In genomic region chr2:37875332-37875976, GRCh38 we compare ENCODE assay signal across 19 cellular contexts. TPM values are rescaled to one million over a fixed set of nuclear protein-coding genes. Genes with fewer than 3 reads are reported as not detected.
DNase-seq lines count a peak whose midpoint lies in the region; ATAC-seq and TF ChIP-seq lines count a peak whose summit lies in the region.
"Had no signal": no experiment of that assay in that cellular context is flagged by ENCODE, and none has a peak within 500 bp of the region (broad histone marks: within the 10 kb centered on the region; RNA-seq: fewer than 3 reads in every experiment).

No MANE protein-coding gene starts in this region.

- H3K9me3 ChIP-seq in gastroesophageal sphincter (no peaks in the 10 kb centered on the region), upper lobe of left lung (no peaks in the 10 kb centered on the region), transverse colon (no peaks in the 10 kb centered on the region)
- H3K9me3 ChIP-seq: SJSA1 had no signal

- in situ Hi-C loops in transverse colon (cut with MboI; ENCODE audit: low pct_ligation_motif_present in 1 of 4, low pct_unique_long_range_greater_than_20kb in 1 of 4, low sequenced_read_pairs in 3 of 4) = loop anchor here in 2 of 4 donors (25.0 kb wide), 1 partner anchor 713 kb away; the partner anchor contains the start of gene EIF2AK2 (in 2 of the 2)

- intact Hi-C loops in transverse colon (cut with DNase I; ENCODE audit: low total_unique reads) = loop anchor here (5.0 kb wide), 2 partner anchors 463 to 483 kb away; no protein-coding TSS in a partner anchor

- TF ChIP-seq EP300 in gastroesophageal sphincter (IDR thresholded peaks at IDR 0.05) (no peak), upper lobe of left lung (IDR thresholded peaks at IDR 0.05) (no peak), transverse colon (IDR thresholded peaks at IDR 0.05; ENCODE audit: low read depth) (no peak)

- no peaks in the 10 kb centered on the region for H3K36me3 Mint-ChIP-seq in neural crest cell (ENCODE audit: low read depth)
- H3K36me3 Mint-ChIP-seq: IgD-negative memory B cell; naive thymus-derived CD8-positive, alpha-beta T cell had no signal

- whole genome bisulfite sequencing in gastroesophageal sphincter (ENCODE audit: low coverage in 1 of 2), 2 donors = 52 to 53% methylated on average over 9 to 12 of the region's 18 CpGs
- 44 to 56% methylated on average over 18 of the region's 18 CpGs for WGBS in upper lobe of left lung, 2 donors
- WGBS in transverse colon (ENCODE audit: low coverage in 1 of 2), 2 donors = 47% methylated on average over 18 of the region's 18 CpGs; no CpG with 5 or more reads in 1 of the 2 donors

- peaks cover 6 to 56% (median 22%) of the 10 kb centered on the region in 3 donors for H3K4me1 ChIP-seq in gastroesophageal sphincter
- peaks cover 0 to 6% (median 1%) of the 10 kb centered on the region in 4 donors for H3K4me1 ChIP-seq in upper lobe of left lung
- peaks cover 5 to 18% (median 11%) of the 10 kb centered on the region in 4 donors for H3K4me1 ChIP-seq in transverse colon

- peaks cover 36% of the 10 kb centered on the region for H3K4me1 Mint-ChIP-seq in neural crest cell

- no peak for TF ChIP-seq POLR2A in gastroesophageal sphincter (IDR thresholded peaks at IDR 0.05)
- TF ChIP-seq POLR2A in upper lobe of left lung (IDR thresholded peaks at IDR 0.05) = no peak
- no peak for TF ChIP-seq POLR2A in transverse colon (IDR thresholded peaks at IDR 0.05)

- no peaks in the 10 kb centered on the region for H3K9me3 Mint-ChIP-seq in neural crest cell
- H3K9me3 Mint-ChIP-seq: IgD-negative memory B cell; naive thymus-derived CD8-positive, alpha-beta T cell had no signal

- no peaks in the 10 kb centered on the region for H3K27me3 ChIP-seq in gastroesophageal sphincter
- H3K27me3 ChIP-seq in upper lobe of left lung = no peaks in the 10 kb centered on the region
- H3K27me3 ChIP-seq in transverse colon = no peaks in the 10 kb centered on the region
- H3K27me3 ChIP-seq: SJSA1 had no signal

- no peaks in the 10 kb centered on the region for H3K36me3 ChIP-seq in gastroesophageal sphincter
- H3K36me3 ChIP-seq in upper lobe of left lung = no peaks in the 10 kb centered on the region
- H3K36me3 ChIP-seq in transverse colon = no peaks in the 10 kb centered on the region
- H3K36me3 ChIP-seq: SJSA1 had no signal

- no peak overlapping the region for H3K27ac Mint-ChIP-seq in neural crest cell (ENCODE audit: unreplicated experiment)
- H3K27ac Mint-ChIP-seq: IgD-negative memory B cell had no signal

- H3K4me3 ChIP-seq in gastroesophageal sphincter (no peak overlapping the region), upper lobe of left lung (no peak overlapping the region), transverse colon (no peak overlapping the region)
- H3K4me3 ChIP-seq: GM23248, SJSA1 had no signal

- peaks cover 41% of the 10 kb centered on the region for H3K27me3 Mint-ChIP-seq in neural crest cell (ENCODE audit: low read depth)

- H3K27ac ChIP-seq in gastroesophageal sphincter (peak overlapping the region in 3 of 4 donors; percentile 39 to 84 (median 63)), upper lobe of left lung (peak overlapping the region in 3 of 4 donors; percentile 46 to 52 (median 49)), transverse colon (peak overlapping the region in 1 of 4 donors; percentile 4)
- H3K27ac ChIP-seq: 22Rv1, GM23248, SJSA1 had no signal

- H3K4me3 Mint-ChIP-seq in neural crest cell = peak overlapping the region; percentile 24
- H3K4me3 Mint-ChIP-seq: IgD-negative memory B cell; naive thymus-derived CD8-positive, alpha-beta T cell had no signal

- ATAC-seq in gastroesophageal sphincter (no peak), upper lobe of left lung (ENCODE audit: low FRiP score in 2 of 2) (no peak), GM21619 (IDR thresholded peaks at IDR 0.05; ENCODE audit: unreplicated experiment) (no peak)
- ATAC-seq: naive thymus-derived CD8-positive, alpha-beta T cell had no signal

- peak; percentile 8 for DNase-seq in NCI-H2227 (lab: John Stamatoyannopoulos, UW; ENCODE audit: unreplicated experiment)
- DNase-seq in NCI-H2227 treated with DMSO at 0.1 percent for 48 hours (lab: John Stamatoyannopoulos, UW) = no peak
- peak; percentile 14 for DNase-seq in neural crest cell (ENCODE audit: low read depth, low spot score)
- no peak for DNase-seq in upper lobe of left lung
- no peak for DNase-seq in NCI-H146 (lab: John Stamatoyannopoulos, UW)
- DNase-seq in transverse colon = no peak
- DNase-seq: activated CD8-positive, alpha-beta memory T cell treated with anti-CD3 and anti-CD28 coated beads, Interleukin-2, amount 50 U/mL, for 4 hours; activated gamma-delta T cell treated with Interleukin-2 at 50 U/mL for 16 hours; amniotic stem cell; foreskin fibroblast; GM23248; naive thymus-derived CD8-positive, alpha-beta T cell; NCI-H2081 treated with DMSO at 0.1 percent for 48 hours; NCI-H526 had no signal

- TF ChIP-seq CTCF in gastroesophageal sphincter (IDR thresholded peaks at IDR 0.05) (no peak), neural crest cell (conservative IDR thresholded peaks at IDR 0.05) (no peak), upper lobe of left lung (IDR thresholded peaks at IDR 0.05) (no peak), transverse colon (IDR thresholded peaks at IDR 0.05) (no peak)

RNA-seq across cellular contexts. Expression of gene RMDN2, which starts 49.6 kb away (rescaled TPM):
- 10 to 100 TPM in 3 of 4 donors, 1 to 10 TPM in 1; 9.3 to 12.5 (median 11.4) TPM for total RNA-seq in gastroesophageal sphincter
- total RNA-seq in neural crest cell = 2.9 and 4.1 TPM in 2 replicates
- total RNA-seq in upper lobe of left lung = 10 to 100 TPM in 5 of 6 donors, 1 to 10 TPM in 1; 9.3 to 31.9 (median 17.0) TPM
- 10 to 100 TPM; 12.3 to 48.3 (median 28.9) TPM for total RNA-seq in transverse colon

Comparison
In these comparisons a context has a peak if more than half of its experiments do, and no peak if none do; other contexts are left out.
1. DNase-seq: peak in NCI-H2227 (single experiment) and neural crest cell (single experiment); none in NCI-H2227 treated with DMSO at 0.1 percent for 48 hours (single experiment), upper lobe of left lung (0 of 2), NCI-H146 (single experiment) and transverse colon (single experiment).